Comparison of ENCODE assay signal across 8 cellular contexts in genomic region chr19:49123285-49123684, GRCh38. TPM values are rescaled to one million over a fixed set of nuclear protein-coding genes. Genes with fewer than 3 reads are reported as not detected.
"Had no signal": no experiment of that assay in that cellular context is flagged by ENCODE, and none has a peak within 500 bp of the region (broad histone marks: within the 10 kb centered on the region; RNA-seq: fewer than 3 reads in every experiment).

No MANE protein-coding gene starts in this region.

RNA-seq across cellular contexts. Expression of gene C19orf73, which starts 4.3 kb away (rescaled TPM):
- total RNA-seq: skeletal muscle tissue, stomach, thoracic aorta, vagina had no signal

RNA-seq across cellular contexts. Expression of gene HRC, which starts 31.9 kb away (rescaled TPM):
- total RNA-seq: naive thymus-derived CD8-positive, alpha-beta T cell; natural killer cell treated with Interleukin-12 subunit alpha and Interleukin-12 subunit beta and Interleukin-15 and Interleukin-18, amount 100 ng/mL, for 72 hours; osteoblast; renal cortical epithelial cell had no signal
- polyA plus RNA-seq: naive thymus-derived CD8-positive, alpha-beta T cell had no signal

RNA-seq across cellular contexts. Expression of gene TRPM4, which starts 34.3 kb away (rescaled TPM):
- total RNA-seq: naive thymus-derived CD8-positive, alpha-beta T cell; natural killer cell treated with Interleukin-12 subunit alpha and Interleukin-12 subunit beta and Interleukin-15 and Interleukin-18, amount 100 ng/mL, for 72 hours had no signal
- polyA plus RNA-seq: naive thymus-derived CD8-positive, alpha-beta T cell had no signal
